ENCODE assay signal across 17 cellular contexts in genomic region chr19:3039125-3039524, GRCh38. TPM values are rescaled to one million over a fixed set of nuclear protein-coding genes. Genes with fewer than 3 reads are reported as not detected.
DNase-seq lines count a peak whose midpoint lies in the region; ATAC-seq and TF ChIP-seq lines count a peak whose summit lies in the region.
"Had no signal": no experiment of that assay in that cellular context is flagged by ENCODE, and none has a peak within 500 bp of the region (broad histone marks: within the 10 kb centered on the region; RNA-seq: fewer than 3 reads in every experiment).

No MANE protein-coding gene starts in this region.

- peak overlapping the region; percentile 2 for H3K4me3 Mint-ChIP-seq in activated CD4-positive, alpha-beta T cell treated with anti-CD3 and anti-CD28 coated beads, Interleukin-2, amount 10 ng/mL, durations not matched to agents 24 days and 14 days
- H3K4me3 Mint-ChIP-seq in activated CD4-positive, alpha-beta T cell treated with anti-CD3 and anti-CD28 coated beads for 36 hours: no peak overlapping the region
- H3K4me3 Mint-ChIP-seq in brain: peak overlapping the region in 1 of 5 experiments; percentile 32
- H3K4me3 Mint-ChIP-seq in chondrocyte (ENCODE audit: unreplicated experiment): no peak overlapping the region
- no peak overlapping the region for H3K4me3 Mint-ChIP-seq in stimulated activated effector memory CD8-positive, alpha-beta T cell treated with anti-CD3 and anti-CD28 coated beads, Interleukin-12 subunit alpha, Interleukin-12 subunit beta, amount 100 ng/mL, for 72 hours
- H3K4me3 Mint-ChIP-seq: CD14-positive monocyte had no signal

- H3K4me1 ChIP-seq in HEK293 (ENCODE audit: control insufficient read depth, insufficient read depth, low read length) (peaks cover 8% of the 10 kb centered on the region; the same call in 1 of the 2 replicates), psoas muscle (peaks cover 15% of the 10 kb centered on the region)

- no peaks in the 10 kb centered on the region for H3K9me3 Mint-ChIP-seq in activated CD4-positive, alpha-beta T cell treated with anti-CD3 and anti-CD28 coated beads, Interleukin-2, amount 10 ng/mL, durations not matched to agents 24 days and 14 days
- no peaks in the 10 kb centered on the region for H3K9me3 Mint-ChIP-seq in activated CD4-positive, alpha-beta T cell treated with anti-CD3 and anti-CD28 coated beads for 36 hours (ENCODE audit: low read depth)
- peaks cover 0 to 10% (median 0%) of the 10 kb centered on the region in 5 experiments for H3K9me3 Mint-ChIP-seq in brain
- H3K9me3 Mint-ChIP-seq in chondrocyte (ENCODE audit: low read depth): no peaks in the 10 kb centered on the region
- no peaks in the 10 kb centered on the region for H3K9me3 Mint-ChIP-seq in stimulated activated effector memory CD8-positive, alpha-beta T cell treated with anti-CD3 and anti-CD28 coated beads, Interleukin-12 subunit alpha, Interleukin-12 subunit beta, amount 100 ng/mL, for 72 hours

- H3K27ac Mint-ChIP-seq in activated CD4-positive, alpha-beta T cell treated with anti-CD3 and anti-CD28 coated beads, Interleukin-2, amount 10 ng/mL, durations not matched to agents 24 days and 14 days: peak overlapping the region; percentile 24
- H3K27ac Mint-ChIP-seq in activated CD4-positive, alpha-beta T cell treated with anti-CD3 and anti-CD28 coated beads for 36 hours: no peak overlapping the region
- peak overlapping the region in 3 of 5 experiments; percentile 45 to 80 (median 59) for H3K27ac Mint-ChIP-seq in brain
- no peak overlapping the region for H3K27ac Mint-ChIP-seq in chondrocyte (ENCODE audit: unreplicated experiment)
- no peak overlapping the region for H3K27ac Mint-ChIP-seq in stimulated activated effector memory CD8-positive, alpha-beta T cell treated with anti-CD3 and anti-CD28 coated beads, Interleukin-12 subunit alpha, Interleukin-12 subunit beta, amount 100 ng/mL, for 72 hours

- H3K27me3 ChIP-seq in psoas muscle (ENCODE audit: insufficient read depth in 3 of 3, low read length in 2 of 3): no peaks in the 10 kb centered on the region

- no peaks in the 10 kb centered on the region for H3K9me3 ChIP-seq in HEK293 (ENCODE audit: control insufficient read depth, insufficient read depth, low read depth, low read length)
- no peaks in the 10 kb centered on the region for H3K9me3 ChIP-seq in psoas muscle

- WGBS in psoas muscle, 3 donors: 81 to 91% (median 87%) methylated on average over 5 of the region's 5 CpGs

- DNase-seq in activated CD4-positive, alpha-beta T cell treated with anti-CD3 and anti-CD28 coated beads, Interleukin-2, amount 10 ng/mL, durations not matched to agents 24 days and 14 days: no peak
- DNase-seq in activated CD4-positive, alpha-beta T cell treated with anti-CD3 and anti-CD28 coated beads for 36 hours: no peak
- DNase-seq in psoas muscle: no peak
- DNase-seq in chondrocyte (ENCODE audit: low spot score): no peak
- DNase-seq in stimulated activated effector memory CD8-positive, alpha-beta T cell treated with anti-CD3 and anti-CD28 coated beads, Interleukin-12 subunit alpha, Interleukin-12 subunit beta, amount 100 ng/mL, for 72 hours (ENCODE audit: low spot score in 2 of 2): no peak
- no peak for DNase-seq in activated naive CD4-positive, alpha-beta T cell treated with anti-CD3 and anti-CD28 coated beads, Interleukin-2, amount 50 U/mL, for 16 hours
- DNase-seq: DND-41, GDM1, Kasumi-1, NCI-H187 treated with DMSO at 0.1 percent for 48 hours, NCI-H446 treated with DMSO at 0.1 percent for 48 hours, NCI-H748 treated with DMSO at 0.1 percent for 48 hours, PC-3 had no signal

- no peaks in the 10 kb centered on the region for H3K36me3 Mint-ChIP-seq in activated CD4-positive, alpha-beta T cell treated with anti-CD3 and anti-CD28 coated beads, Interleukin-2, amount 10 ng/mL, durations not matched to agents 24 days and 14 days (ENCODE audit: low read depth)
- H3K36me3 Mint-ChIP-seq in activated CD4-positive, alpha-beta T cell treated with anti-CD3 and anti-CD28 coated beads for 36 hours (ENCODE audit: low read depth): no peaks in the 10 kb centered on the region
- no peaks in the 10 kb centered on the region for H3K36me3 Mint-ChIP-seq in brain
- no peaks in the 10 kb centered on the region for H3K36me3 Mint-ChIP-seq in chondrocyte (ENCODE audit: low read depth)
- H3K36me3 Mint-ChIP-seq in stimulated activated effector memory CD8-positive, alpha-beta T cell treated with anti-CD3 and anti-CD28 coated beads, Interleukin-12 subunit alpha, Interleukin-12 subunit beta, amount 100 ng/mL, for 72 hours: peaks cover 20% of the 10 kb centered on the region
- H3K36me3 Mint-ChIP-seq: CD14-positive monocyte had no signal

- intact Hi-C loops in activated CD4-positive, alpha-beta T cell treated with anti-CD3 and anti-CD28 coated beads, Interleukin-2, amount 10 ng/mL, durations not matched to agents 24 days and 14 days (cut with micrococcal nuclease): no loop called here
- intact Hi-C loops in activated CD4-positive, alpha-beta T cell treated with anti-CD3 and anti-CD28 coated beads for 36 hours (cut with DNase I, micrococcal nuclease): loop anchor here in 1 of 2 experiments (5.0 kb wide), 2 partner anchors 533 to 1028 kb away; partner anchors contain the start of genes HMG20B and ZBTB7A
- intact Hi-C loops in psoas muscle (cut with DNase I): no loop called here

- TF ChIP-seq CTCF in HEK293 (tag by site-specific recombination; IDR thresholded peaks at IDR 0.05) (no peak), brain (conservative IDR thresholded peaks at IDR 0.05) (no peak), psoas muscle (IDR thresholded peaks at IDR 0.05) (no peak), chondrocyte (IDR thresholded peaks at IDR 0.05) (no peak)

- POLR2A ChIA-PET in activated CD4-positive, alpha-beta T cell treated with anti-CD3 and anti-CD28 coated beads for 36 hours (lab: Charles Lee): no interaction called here
- POLR2A ChIA-PET in HEK293 (lab: Yijun Ruan, JAX): no interaction called here

- no peak overlapping the region for H3K27ac ChIP-seq in HEK293 (ENCODE audit: extremely low read depth, low read depth, low read length)
- peak overlapping the region; percentile 68 for H3K27ac ChIP-seq in psoas muscle
- H3K27ac ChIP-seq: 22Rv1 had no signal

- H3K27me3 Mint-ChIP-seq in activated CD4-positive, alpha-beta T cell treated with anti-CD3 and anti-CD28 coated beads, Interleukin-2, amount 10 ng/mL, durations not matched to agents 24 days and 14 days: peaks cover 7% of the 10 kb centered on the region
- no peaks in the 10 kb centered on the region for H3K27me3 Mint-ChIP-seq in activated CD4-positive, alpha-beta T cell treated with anti-CD3 and anti-CD28 coated beads for 36 hours
- peaks cover 25% of the 10 kb centered on the region for H3K27me3 Mint-ChIP-seq in brain
- H3K27me3 Mint-ChIP-seq in chondrocyte (ENCODE audit: low read depth): peaks cover 5% of the 10 kb centered on the region

- CTCF ChIA-PET in activated CD4-positive, alpha-beta T cell treated with anti-CD3 and anti-CD28 coated beads for 36 hours (lab: Charles Lee): interaction anchor here (1.0 to 1.3 kb wide), 2 partner anchors 76 to 89 kb away, joined by 3 read pairs; no protein-coding TSS in a partner anchor
- CTCF ChIA-PET in HEK293 (lab: Yijun Ruan, JAX): interaction anchor here (0.6 kb wide), 1 partner anchor 88 kb away, joined by 5 read pairs; no protein-coding TSS in a partner anchor

- peaks cover 27% of the 10 kb centered on the region for H3K4me1 Mint-ChIP-seq in activated CD4-positive, alpha-beta T cell treated with anti-CD3 and anti-CD28 coated beads, Interleukin-2, amount 10 ng/mL, durations not matched to agents 24 days and 14 days
- peaks cover 23% of the 10 kb centered on the region for H3K4me1 Mint-ChIP-seq in activated CD4-positive, alpha-beta T cell treated with anti-CD3 and anti-CD28 coated beads for 36 hours
- peaks cover 60% of the 10 kb centered on the region for H3K4me1 Mint-ChIP-seq in brain
- peaks cover 20% of the 10 kb centered on the region for H3K4me1 Mint-ChIP-seq in chondrocyte (ENCODE audit: low read depth)
- peaks cover 35% of the 10 kb centered on the region for H3K4me1 Mint-ChIP-seq in stimulated activated effector memory CD8-positive, alpha-beta T cell treated with anti-CD3 and anti-CD28 coated beads, Interleukin-12 subunit alpha, Interleukin-12 subunit beta, amount 100 ng/mL, for 72 hours

- H3K36me3 ChIP-seq in HEK293 (ENCODE audit: control insufficient read depth in 2 of 2, insufficient read depth in 1 of 2, low read length in 2 of 2) (no peaks in the 10 kb centered on the region), psoas muscle (ENCODE audit: insufficient read depth in 1 of 2, low read depth in 1 of 2) (no peaks in the 10 kb centered on the region)

- ATAC-seq in activated CD4-positive, alpha-beta T cell treated with anti-CD3 and anti-CD28 coated beads for 36 hours: no peak
- no peak for ATAC-seq in psoas muscle
- no peak for ATAC-seq in stimulated activated effector memory CD8-positive, alpha-beta T cell treated with anti-CD3 and anti-CD28 coated beads, Interleukin-12 subunit alpha, Interleukin-12 subunit beta, amount 100 ng/mL, for 72 hours
- ATAC-seq: PC-3 had no signal

- H3K4me3 ChIP-seq in HEK293 (ENCODE audit: low read depth, low read length): no peak overlapping the region
- H3K4me3 ChIP-seq in psoas muscle: no peak overlapping the region

TF ChIP-seq in HEK293, 187 proteins besides CTCF, POLR2A, EP300 and RAD21 (continues in another document):
- no peak for TF ChIP-seq ZNF791 (tag by site-specific recombination; IDR thresholded peaks at IDR 0.05)

RNA-seq across cellular contexts. Expression of gene TLE2, which starts 10.0 kb away (rescaled TPM):
- 1.4 and 2.3 TPM in 2 replicates for total RNA-seq in activated CD4-positive, alpha-beta T cell treated with anti-CD3 and anti-CD28 coated beads, Interleukin-2, amount 10 ng/mL, durations not matched to agents 24 days and 14 days
- 1 to 10 TPM; 4.7 to 6.3 TPM for total RNA-seq in activated CD4-positive, alpha-beta T cell treated with anti-CD3 and anti-CD28 coated beads for 36 hours
- 139 TPM for polyA plus RNA-seq in brain (ENCODE audit: insufficient read depth, low read depth, low replicate concordance)
- 10 to 100 TPM; 28.6 to 42.5 (median 36.1) TPM for total RNA-seq in psoas muscle
- polyA plus RNA-seq in psoas muscle: 10 to 100 TPM; 23.5 to 35.1 (median 31.8) TPM
- 12.3 to 14.1 TPM (median 13.7 TPM) in 3 replicates for total RNA-seq in chondrocyte
- polyA plus RNA-seq: CD14-positive monocyte had no signal

RNA-seq across cellular contexts. Expression of gene TLE5, which starts 23.2 kb away (rescaled TPM):
- total RNA-seq in activated CD4-positive, alpha-beta T cell treated with anti-CD3 and anti-CD28 coated beads, Interleukin-2, amount 10 ng/mL, durations not matched to agents 24 days and 14 days: 380 and 392 TPM in 2 replicates
- 100 to 1,000 TPM; 349 to 533 TPM for total RNA-seq in activated CD4-positive, alpha-beta T cell treated with anti-CD3 and anti-CD28 coated beads for 36 hours
- 1,738 TPM for polyA plus RNA-seq in brain (ENCODE audit: insufficient read depth, low read depth, low replicate concordance)
- 100 to 1,000 TPM; 390 to 607 (median 551) TPM for total RNA-seq in psoas muscle
- 100 to 1,000 TPM; 450 to 786 (median 780) TPM for polyA plus RNA-seq in psoas muscle
- total RNA-seq in chondrocyte: 223 to 306 TPM (median 303 TPM) in 3 replicates

RNA-seq across cellular contexts. Expression of gene GNA11, which starts 55.0 kb away (rescaled TPM):
- total RNA-seq in activated CD4-positive, alpha-beta T cell treated with anti-CD3 and anti-CD28 coated beads, Interleukin-2, amount 10 ng/mL, durations not matched to agents 24 days and 14 days: 7.4 and 10.1 TPM in 2 replicates
- 10 to 100 TPM in 1 of 2 experiments, 1 to 10 TPM in 1; 7.3 to 13.2 TPM for total RNA-seq in activated CD4-positive, alpha-beta T cell treated with anti-CD3 and anti-CD28 coated beads for 36 hours
- polyA plus RNA-seq in brain (ENCODE audit: insufficient read depth, low read depth, low replicate concordance) (130 TPM), psoas muscle (10 to 100 TPM; 32.9 to 85.2 (median 33.4) TPM)
- total RNA-seq in psoas muscle (10 to 100 TPM; 46.7 to 62.4 (median 52.0) TPM), chondrocyte (62.1 to 68.9 TPM (median 68.1 TPM) in 3 replicates)

Comparison
In these comparisons a context has a peak if more than half of its experiments do, and no peak if none do; other contexts are left out.
1. H3K27ac Mint-ChIP-seq: peak in activated CD4-positive, alpha-beta T cell treated with anti-CD3 and anti-CD28 coated beads, Interleukin-2, amount 10 ng/mL, durations not matched to agents 24 days and 14 days (single experiment) and brain (3 of 5); none in activated CD4-positive, alpha-beta T cell treated with anti-CD3 and anti-CD28 coated beads for 36 hours (single experiment), chondrocyte (single experiment) and stimulated activated effector memory CD8-positive, alpha-beta T cell treated with anti-CD3 and anti-CD28 coated beads, Interleukin-12 subunit alpha, Interleukin-12 subunit beta, amount 100 ng/mL, for 72 hours (single experiment).